ENCODE assay signal across 1 cellular context in genomic region chr4:8495803-8496202, GRCh38.
TF ChIP-seq lines count a peak whose summit lies in the region.

No MANE protein-coding gene starts in this region.

TF ChIP-seq in HCT116, 20 proteins besides CTCF, POLR2A, EP300 and RAD21 (continued from another document):
- TF ChIP-seq ATF3 (IDR thresholded peaks at IDR 0.05) (no peak), SP1 (IDR thresholded peaks at IDR 0.05; ENCODE audit: low read depth) (no peak), TCF7L2 (IDR thresholded peaks at IDR 0.05; ENCODE audit: borderline replicate concordance, extremely low read depth, insufficient read depth, insufficient read length) (no peak), JUND (IDR thresholded peaks at IDR 0.05) (no peak), YY1 (IDR thresholded peaks at IDR 0.05; ENCODE audit: extremely low read depth, insufficient replicate concordance, low read depth, low read length) (no peak), SIN3A (IDR thresholded peaks at IDR 0.05; ENCODE audit: low read depth) (no peak), REST (IDR thresholded peaks at IDR 0.05; ENCODE audit: low read depth) (no peak), CBX3 (IDR thresholded peaks at IDR 0.05; ENCODE audit: low read depth) (no peak), EGR1 (IDR thresholded peaks at IDR 0.05; ENCODE audit: low read depth) (no peak), ZFX (IDR thresholded peaks at IDR 0.05) (no peak)
- TF ChIP-seq, protein P1, sequence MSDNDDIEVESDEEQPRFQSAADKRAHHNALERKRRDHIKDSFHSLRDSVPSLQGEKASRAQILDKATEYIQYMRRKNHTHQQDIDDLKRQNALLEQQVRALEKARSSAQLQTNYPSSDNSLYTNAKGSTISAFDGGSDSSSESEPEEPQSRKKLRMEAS (IDR thresholded peaks at IDR 0.05), result no peak
- TF ChIP-seq, protein P2, sequence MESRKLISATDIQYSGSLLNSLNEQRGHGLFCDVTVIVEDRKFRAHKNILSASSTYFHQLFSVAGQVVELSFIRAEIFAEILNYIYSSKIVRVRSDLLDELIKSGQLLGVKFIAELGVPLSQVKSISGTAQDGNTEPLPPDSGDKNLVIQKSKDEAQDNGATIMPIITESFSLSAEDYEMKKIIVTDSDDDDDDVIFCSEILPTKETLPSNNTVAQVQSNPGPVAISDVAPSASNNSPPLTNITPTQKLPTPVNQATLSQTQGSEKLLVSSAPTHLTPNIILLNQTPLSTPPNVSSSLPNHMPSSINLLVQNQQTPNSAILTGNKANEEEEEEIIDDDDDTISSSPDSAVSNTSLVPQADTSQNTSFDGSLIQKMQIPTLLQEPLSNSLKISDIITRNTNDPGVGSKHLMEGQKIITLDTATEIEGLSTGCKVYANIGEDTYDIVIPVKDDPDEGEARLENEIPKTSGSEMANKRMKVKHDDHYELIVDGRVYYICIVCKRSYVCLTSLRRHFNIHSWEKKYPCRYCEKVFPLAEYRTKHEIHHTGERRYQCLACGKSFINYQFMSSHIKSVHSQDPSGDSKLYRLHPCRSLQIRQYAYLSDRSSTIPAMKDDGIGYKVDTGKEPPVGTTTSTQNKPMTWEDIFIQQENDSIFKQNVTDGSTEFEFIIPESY (IDR thresholded peaks at IDR 0.05; ENCODE audit: extremely low read depth, insufficient replicate concordance, low read length), result no peak
